ENCODE assay signal across 9 cellular contexts in the genomic region with DNA sequence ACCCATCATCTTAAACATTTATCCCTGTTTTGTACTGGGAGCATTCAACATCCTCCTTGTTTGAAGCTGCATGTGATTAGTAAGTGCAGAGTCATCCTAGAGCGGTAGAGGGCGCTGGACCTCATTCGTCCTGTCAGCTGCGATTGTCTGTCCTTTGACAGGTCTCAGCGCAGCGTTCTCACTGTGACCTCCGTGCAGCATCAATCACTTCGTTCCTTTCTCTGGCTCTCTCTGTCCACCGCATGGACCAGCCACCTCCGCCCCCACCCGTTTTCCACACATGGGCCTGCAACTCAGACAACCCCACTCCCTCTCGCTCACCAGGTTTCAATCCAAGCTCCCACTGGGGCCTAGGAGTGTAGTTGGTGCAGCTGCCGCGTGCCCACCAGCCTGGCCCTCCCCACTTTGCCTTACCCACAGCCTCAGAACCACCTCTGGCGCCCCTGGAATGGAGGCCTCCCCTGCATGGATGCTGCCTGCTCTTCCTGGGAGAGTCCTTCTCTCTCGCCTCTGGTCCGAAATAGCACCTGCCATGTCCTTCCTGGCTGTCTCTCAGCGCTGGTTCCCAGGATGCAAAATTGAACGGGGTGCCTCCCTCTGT.
A peak's percentile ranks its signal among the peaks of the same experiment; 100 is the strongest.
DNase-seq lines count a peak whose midpoint lies in the region; ATAC-seq and TF ChIP-seq lines count a peak whose summit lies in the region.
"Had no signal": no experiment of that assay in that cellular context is flagged by ENCODE, and none has a peak within 500 bp of the region (broad histone marks: within the 10 kb centered on the region; RNA-seq: fewer than 3 reads in every experiment).

No MANE protein-coding gene starts in this region.

- H3K27me3 Mint-ChIP-seq in naive thymus-derived CD8-positive, alpha-beta T cell, result peaks cover 0 to 20% (median 5%) of the 10 kb centered on the region in 5 donors

- no peaks in the 10 kb centered on the region for H3K9me3 Mint-ChIP-seq in naive thymus-derived CD8-positive, alpha-beta T cell

- H3K4me3 ChIP-seq in esophagus muscularis mucosa, result no peak overlapping the region

- no peak overlapping the region for H3K27ac ChIP-seq in esophagus muscularis mucosa (replicated peaks in 1 of 4)
- H3K27ac ChIP-seq: epithelial cell of prostate had no signal

- TF ChIP-seq EP300 in esophagus muscularis mucosa (IDR thresholded peaks at IDR 0.05), result no peak

- peak in 2 of 3 experiments; percentile 4 to 5 for DNase-seq in NCI-H1417 (lab: John Stamatoyannopoulos, UW)
- DNase-seq in NCI-H1417 treated with DMSO at 0.1 percent for 48 hours (lab: John Stamatoyannopoulos, UW), result no peak
- DNase-seq in NCI-H748 (lab: John Stamatoyannopoulos, UW; ENCODE audit: unreplicated experiment), result peak; percentile 59
- DNase-seq in activated CD8-positive, alpha-beta memory T cell treated with anti-CD3 and anti-CD28 coated beads, Interleukin-2, amount 50 U/mL, for 4 hours, result peak; percentile 52
- no peak for DNase-seq in esophagus muscularis mucosa (ENCODE audit: extremely low spot score)
- DNase-seq in naive thymus-derived CD8-positive, alpha-beta T cell, result peak in 9 of 10 donors; percentile 28 to 75 (median 41)
- peak; percentile 95 for DNase-seq in superior temporal gyrus (ENCODE audit: extremely low spot score)

- H3K4me1 Mint-ChIP-seq in naive thymus-derived CD8-positive, alpha-beta T cell, result peaks cover 4 to 9% (median 8%) of the 10 kb centered on the region in 4 donors

- H3K4me3 Mint-ChIP-seq in naive thymus-derived CD8-positive, alpha-beta T cell, result peak overlapping the region in 3 of 10 donors; percentile 4 to 38 (median 23)

- 34% methylated on average over 18 of the region's 19 CpGs for WGBS in esophagus muscularis mucosa

- peak; percentile 69 to 88 (median 84) for TF ChIP-seq CTCF in esophagus muscularis mucosa (IDR thresholded peaks at IDR 0.05)

- TF ChIP-seq POLR2A in esophagus muscularis mucosa (IDR thresholded peaks at IDR 0.05; ENCODE audit: low read depth), result no peak

- H3K36me3 Mint-ChIP-seq in naive thymus-derived CD8-positive, alpha-beta T cell, result no peaks in the 10 kb centered on the region

- ATAC-seq in naive thymus-derived CD8-positive, alpha-beta T cell, result peak; percentile 65 to 67
- no peak for ATAC-seq in HG03135 (IDR thresholded peaks at IDR 0.05; ENCODE audit: unreplicated experiment)

- no peaks in the 10 kb centered on the region for H3K27me3 ChIP-seq in esophagus muscularis mucosa

- peak overlapping the region in 3 of 10 donors; percentile 12 to 55 (median 20) for H3K27ac Mint-ChIP-seq in naive thymus-derived CD8-positive, alpha-beta T cell

- peaks cover 3 to 9% (median 5%) of the 10 kb centered on the region in 4 donors for H3K4me1 ChIP-seq in esophagus muscularis mucosa

- intact Hi-C loops in esophagus muscularis mucosa (cut with DNase I), result no loop called here

- no peaks in the 10 kb centered on the region for H3K36me3 ChIP-seq in esophagus muscularis mucosa

- POLR2A ChIA-PET in naive thymus-derived CD8-positive, alpha-beta T cell (lab: Charles Lee), result no interaction called here

- H3K9me3 ChIP-seq in esophagus muscularis mucosa, result no peaks in the 10 kb centered on the region

Comparison
In these comparisons a context has a peak if more than half of its experiments do, and no peak if none do; other contexts are left out.
1. DNase-seq: peak in NCI-H1417 (2 of 3), NCI-H748 (single experiment), activated CD8-positive, alpha-beta memory T cell treated with anti-CD3 and anti-CD28 coated beads, Interleukin-2, amount 50 U/mL, for 4 hours (single experiment), naive thymus-derived CD8-positive, alpha-beta T cell (9 of 10) and superior temporal gyrus (single experiment); none in NCI-H1417 treated with DMSO at 0.1 percent for 48 hours (single experiment) and esophagus muscularis mucosa (single experiment).